Comparison of ENCODE assay signal across 33 cellular contexts in the genomic region with DNA sequence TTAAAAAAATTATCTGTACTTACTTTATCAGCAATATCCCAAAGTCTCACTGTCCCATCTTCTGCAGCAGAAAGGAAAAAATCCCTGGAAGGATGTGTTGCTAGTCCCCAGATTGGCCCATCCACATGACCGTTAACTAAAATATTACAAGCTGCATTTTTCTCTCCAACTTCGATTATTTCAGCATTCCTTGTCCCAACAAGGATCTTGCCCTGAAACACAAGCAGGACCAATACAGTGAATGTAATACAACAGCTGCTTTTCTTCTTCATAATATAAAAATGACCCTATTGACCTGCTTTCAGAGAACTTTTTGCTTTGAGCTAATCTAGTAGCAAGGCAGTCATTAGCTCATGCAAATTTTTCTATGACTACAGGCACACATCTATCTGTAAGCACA.
"Had no signal": no experiment of that assay in that cellular context is flagged by ENCODE, and none has a peak within 500 bp of the region (broad histone marks: within the 10 kb centered on the region; RNA-seq: fewer than 3 reads in every experiment).

No MANE protein-coding gene starts in this region.

- H3K27me3 Mint-ChIP-seq: activated CD8-positive, alpha-beta memory T cell treated with anti-CD3 and anti-CD28 coated beads, Interleukin-2, amount 10 ng/mL, durations not matched to agents 7 days and 5 days; activated naive CD8-positive, alpha-beta T cell treated with anti-CD3 and anti-CD28 coated beads, Interleukin-2, amount 10 ng/mL, durations not matched to agents 7 days and 5 days; dendritic cell treated with granulocyte-macrophage colony-stimulating factor and Interleukin-4, amounts not matched to agents 40 ng/mL and 50 ng/mL, for 4 days; naive thymus-derived CD4-positive, alpha-beta T cell; stimulated activated memory B cell treated with anti-CD40 and anti-IgM and Interleukin-4, amounts not matched to agents 10 μg/mL and 1 μg/mL and 100 μg/mL, for 72 hours; stimulated activated naive CD8-positive, alpha-beta T cell treated with anti-CD3 and anti-CD28 coated beads, Interleukin-15, amount 100 ng/mL, for 72 hours had no signal

- H3K27ac ChIP-seq: breast epithelium, esophagus muscularis mucosa, pancreas, prostate gland, sigmoid colon, thyroid gland, upper lobe of left lung, vagina had no signal

- H3K4me3 Mint-ChIP-seq: activated CD8-positive, alpha-beta memory T cell treated with anti-CD3 and anti-CD28 coated beads, Interleukin-2, amount 10 ng/mL, durations not matched to agents 7 days and 5 days; activated CD8-positive, alpha-beta T cell treated with anti-CD3 and anti-CD28 coated beads, Interleukin-2, amount 10 ng/mL, durations not matched to agents 7 days and 5 days; activated naive CD8-positive, alpha-beta T cell treated with anti-CD3 and anti-CD28 coated beads, Interleukin-2, amount 10 ng/mL, durations not matched to agents 7 days and 5 days; dendritic cell treated with granulocyte-macrophage colony-stimulating factor and Interleukin-4, amounts not matched to agents 40 ng/mL and 50 ng/mL, for 4 days; mesothelial cell of epicardium; naive thymus-derived CD4-positive, alpha-beta T cell; neural crest cell; stimulated activated memory B cell treated with anti-CD40 and anti-IgM and Interleukin-4, amounts not matched to agents 10 μg/mL and 1 μg/mL and 100 μg/mL, for 72 hours; stimulated activated naive CD8-positive, alpha-beta T cell treated with anti-CD3 and anti-CD28 coated beads, Interleukin-15, amount 100 ng/mL, for 72 hours had no signal

- H3K27ac Mint-ChIP-seq: activated CD8-positive, alpha-beta memory T cell treated with anti-CD3 and anti-CD28 coated beads, Interleukin-2, amount 10 ng/mL, durations not matched to agents 7 days and 5 days; activated CD8-positive, alpha-beta T cell treated with anti-CD3 and anti-CD28 coated beads, Interleukin-2, amount 10 ng/mL, durations not matched to agents 7 days and 5 days; activated naive CD8-positive, alpha-beta T cell treated with anti-CD3 and anti-CD28 coated beads, Interleukin-2, amount 10 ng/mL, durations not matched to agents 7 days and 5 days; activated T-helper 2 cell treated with anti-CD3 and anti-CD28 coated beads, Interferon-gamma antibody, Interleukin-2, Interleukin-4, amounts not matched to agents 10 μg/mL and 5 μg/mL and 100 μg/mL, durations not matched to agents 14 hours and 24 hours and 36 hours; dendritic cell treated with granulocyte-macrophage colony-stimulating factor and Interleukin-4, amounts not matched to agents 40 ng/mL and 50 ng/mL, for 4 days; mesothelial cell of epicardium; stimulated activated memory B cell treated with anti-CD40 and anti-IgM and Interleukin-4, amounts not matched to agents 10 μg/mL and 1 μg/mL and 100 μg/mL, for 72 hours; stimulated activated naive CD8-positive, alpha-beta T cell treated with anti-CD3 and anti-CD28 coated beads, Interleukin-15, amount 100 ng/mL, for 72 hours had no signal

- H3K4me1 ChIP-seq: breast epithelium, esophagus muscularis mucosa, pancreas, prostate gland, sigmoid colon, thyroid gland, upper lobe of left lung, vagina had no signal

- ATAC-seq: activated CD8-positive, alpha-beta memory T cell treated with anti-CD3 and anti-CD28 coated beads, Interleukin-2, amount 10 ng/mL, durations not matched to agents 7 days and 5 days; activated CD8-positive, alpha-beta T cell treated with anti-CD3 and anti-CD28 coated beads, Interleukin-2, amount 10 ng/mL, durations not matched to agents 7 days and 5 days; left cardiac atrium; naive thymus-derived CD4-positive, alpha-beta T cell; pancreas; stimulated activated memory B cell treated with anti-CD40 and anti-IgM and Interleukin-4, amounts not matched to agents 10 μg/mL and 1 μg/mL and 100 μg/mL, for 72 hours; stimulated activated naive CD8-positive, alpha-beta T cell treated with anti-CD3 and anti-CD28 coated beads, Interleukin-15, amount 100 ng/mL, for 72 hours had no signal

- H3K9me3 Mint-ChIP-seq: activated naive CD8-positive, alpha-beta T cell treated with anti-CD3 and anti-CD28 coated beads, Interleukin-2, amount 10 ng/mL, durations not matched to agents 7 days and 5 days; activated T-helper 2 cell treated with anti-CD3 and anti-CD28 coated beads, Interferon-gamma antibody, Interleukin-2, Interleukin-4, amounts not matched to agents 10 μg/mL and 5 μg/mL and 100 μg/mL, durations not matched to agents 14 hours and 24 hours and 36 hours; dendritic cell treated with granulocyte-macrophage colony-stimulating factor and Interleukin-4, amounts not matched to agents 40 ng/mL and 50 ng/mL, for 4 days; mesothelial cell of epicardium; neural crest cell; stimulated activated memory B cell treated with anti-CD40 and anti-IgM and Interleukin-4, amounts not matched to agents 10 μg/mL and 1 μg/mL and 100 μg/mL, for 72 hours; stimulated activated naive CD8-positive, alpha-beta T cell treated with anti-CD3 and anti-CD28 coated beads, Interleukin-15, amount 100 ng/mL, for 72 hours had no signal

- H3K9me3 ChIP-seq: breast epithelium, esophagus muscularis mucosa, pancreas, prostate gland, sigmoid colon, thyroid gland, upper lobe of left lung, vagina had no signal

- DNase-seq: activated CD4-positive, alpha-beta T cell treated with anti-CD3 and anti-CD28 coated beads for 1 hour; activated CD8-positive, alpha-beta memory T cell treated with anti-CD3 and anti-CD28 coated beads, Interleukin-2, amount 10 ng/mL, durations not matched to agents 7 days and 5 days; activated CD8-positive, alpha-beta T cell treated with anti-CD3 and anti-CD28 coated beads, Interleukin-2, amount 10 ng/mL, durations not matched to agents 7 days and 5 days; activated naive CD8-positive, alpha-beta T cell treated with anti-CD3 and anti-CD28 coated beads, Interleukin-2, amount 10 ng/mL, durations not matched to agents 7 days and 5 days; activated T-cell treated with anti-CD3 and anti-CD28 coated beads, Interleukin-2, amount 50 U/mL, for 48 hours; amniotic stem cell; central memory CD4-positive, alpha-beta T cell; effector CD4-positive, alpha-beta T cell; glutamatergic neuron; left cardiac atrium; mammary epithelial cell; naive thymus-derived CD4-positive, alpha-beta T cell; nucleus accumbens; pancreas; retina; sigmoid colon; stimulated activated CD4-positive, alpha-beta T cell treated with anti-CD3 and anti-CD28 coated beads, Interleukin-1b, Interleukin-23, amount 100 ng/mL, for 48 hours; stimulated activated CD4-positive, alpha-beta T cell treated with anti-CD3 and anti-CD28 coated beads, Interleukin-4, amount 100 ng/mL, for 4 hours; stimulated activated CD8-positive, alpha-beta memory T cell treated with anti-CD3 and anti-CD28 coated beads, Interleukin-4, amount 100 ng/mL, for 48 hours; stimulated activated naive CD8-positive, alpha-beta T cell treated with anti-CD3 and anti-CD28 coated beads, Interleukin-15, amount 100 ng/mL, for 72 hours; T-helper 2 cell; thyroid gland; upper lobe of left lung had no signal

- H3K27me3 ChIP-seq: breast epithelium, esophagus muscularis mucosa, pancreas, sigmoid colon, thyroid gland, upper lobe of left lung, vagina had no signal

- H3K36me3 ChIP-seq: breast epithelium, pancreas, thyroid gland, vagina had no signal

- H3K4me3 ChIP-seq: breast epithelium, esophagus muscularis mucosa, pancreas, prostate gland, sigmoid colon, smooth muscle cell, thyroid gland, upper lobe of left lung, vagina had no signal

- H3K4me1 Mint-ChIP-seq: activated CD8-positive, alpha-beta memory T cell treated with anti-CD3 and anti-CD28 coated beads, Interleukin-2, amount 10 ng/mL, durations not matched to agents 7 days and 5 days; activated naive CD8-positive, alpha-beta T cell treated with anti-CD3 and anti-CD28 coated beads, Interleukin-2, amount 10 ng/mL, durations not matched to agents 7 days and 5 days; naive thymus-derived CD4-positive, alpha-beta T cell; stimulated activated memory B cell treated with anti-CD40 and anti-IgM and Interleukin-4, amounts not matched to agents 10 μg/mL and 1 μg/mL and 100 μg/mL, for 72 hours; stimulated activated naive CD8-positive, alpha-beta T cell treated with anti-CD3 and anti-CD28 coated beads, Interleukin-15, amount 100 ng/mL, for 72 hours had no signal
